20 cellular contexts compared by ENCODE assay signal in genomic region chr11:117212697-117213355, GRCh38. TPM values are rescaled to one million over a fixed set of nuclear protein-coding genes. Genes with fewer than 3 reads are reported as not detected.
A peak's percentile ranks its signal among the peaks of the same experiment; 100 is the strongest.
DNase-seq lines count a peak whose midpoint lies in the region; ATAC-seq and TF ChIP-seq lines count a peak whose summit lies in the region.
"Had no signal": no experiment of that assay in that cellular context is flagged by ENCODE, and none has a peak within 500 bp of the region (broad histone marks: within the 10 kb centered on the region; RNA-seq: fewer than 3 reads in every experiment).

No MANE protein-coding gene starts in this region.

- no peaks in the 10 kb centered on the region for H3K27me3 Mint-ChIP-seq in activated naive CD8-positive, alpha-beta T cell
- H3K27me3 Mint-ChIP-seq in activated naive CD8-positive, alpha-beta T cell treated with anti-CD3 and anti-CD28 coated beads, Interleukin-2, amount 50 U/mL, for 24 hours: no peaks in the 10 kb centered on the region
- H3K27me3 Mint-ChIP-seq in chondrocyte (ENCODE audit: low read depth): no peaks in the 10 kb centered on the region
- no peaks in the 10 kb centered on the region for H3K27me3 Mint-ChIP-seq in neural crest cell (ENCODE audit: low read depth)
- H3K27me3 Mint-ChIP-seq: CD4-positive, CD25-positive, alpha-beta regulatory T cell had no signal

- H3K4me1 Mint-ChIP-seq in activated naive CD8-positive, alpha-beta T cell (ENCODE audit: low read depth): peaks cover 3% of the 10 kb centered on the region
- peaks cover 2% of the 10 kb centered on the region for H3K4me1 Mint-ChIP-seq in activated naive CD8-positive, alpha-beta T cell treated with anti-CD3 and anti-CD28 coated beads, Interleukin-2, amount 50 U/mL, for 24 hours
- H3K4me1 Mint-ChIP-seq in chondrocyte (ENCODE audit: low read depth) (peaks cover 14% of the 10 kb centered on the region), neural crest cell (peaks cover 30% of the 10 kb centered on the region)

- H3K4me3 Mint-ChIP-seq in activated naive CD8-positive, alpha-beta T cell: no peak overlapping the region
- no peak overlapping the region for H3K4me3 Mint-ChIP-seq in activated naive CD8-positive, alpha-beta T cell treated with anti-CD3 and anti-CD28 coated beads, Interleukin-2, amount 50 U/mL, for 24 hours
- no peak overlapping the region for H3K4me3 Mint-ChIP-seq in chondrocyte (ENCODE audit: unreplicated experiment)
- no peak overlapping the region for H3K4me3 Mint-ChIP-seq in neural crest cell
- H3K4me3 Mint-ChIP-seq: CD4-positive, CD25-positive, alpha-beta regulatory T cell; H9 had no signal

- TF ChIP-seq CTCF in chondrocyte (IDR thresholded peaks at IDR 0.05) (no peak), neural crest cell (conservative IDR thresholded peaks at IDR 0.05) (no peak)

- no peaks in the 10 kb centered on the region for H3K9me3 Mint-ChIP-seq in activated naive CD8-positive, alpha-beta T cell (ENCODE audit: low read depth)
- H3K9me3 Mint-ChIP-seq in activated naive CD8-positive, alpha-beta T cell treated with anti-CD3 and anti-CD28 coated beads, Interleukin-2, amount 50 U/mL, for 24 hours: no peaks in the 10 kb centered on the region
- H3K9me3 Mint-ChIP-seq in chondrocyte (ENCODE audit: low read depth): no peaks in the 10 kb centered on the region
- H3K9me3 Mint-ChIP-seq in neural crest cell: no peaks in the 10 kb centered on the region
- H3K9me3 Mint-ChIP-seq: CD4-positive, CD25-positive, alpha-beta regulatory T cell; H9 had no signal

- H3K36me3 Mint-ChIP-seq in activated naive CD8-positive, alpha-beta T cell: peaks cover 7% of the 10 kb centered on the region
- peaks cover 45% of the 10 kb centered on the region for H3K36me3 Mint-ChIP-seq in activated naive CD8-positive, alpha-beta T cell treated with anti-CD3 and anti-CD28 coated beads, Interleukin-2, amount 50 U/mL, for 24 hours (ENCODE audit: low read depth)
- peaks cover 23% of the 10 kb centered on the region for H3K36me3 Mint-ChIP-seq in chondrocyte (ENCODE audit: low read depth)
- H3K36me3 Mint-ChIP-seq in neural crest cell (ENCODE audit: low read depth): peaks cover 11% of the 10 kb centered on the region

- H3K27ac Mint-ChIP-seq in activated naive CD8-positive, alpha-beta T cell: peak overlapping the region; percentile 37
- H3K27ac Mint-ChIP-seq in activated naive CD8-positive, alpha-beta T cell treated with anti-CD3 and anti-CD28 coated beads, Interleukin-2, amount 50 U/mL, for 24 hours: no peak overlapping the region
- H3K27ac Mint-ChIP-seq in chondrocyte (ENCODE audit: unreplicated experiment) (no peak overlapping the region), neural crest cell (ENCODE audit: unreplicated experiment) (peak overlapping the region; percentile 1)
- H3K27ac Mint-ChIP-seq: CD4-positive, CD25-positive, alpha-beta regulatory T cell had no signal

- no peak for ATAC-seq in activated naive CD8-positive, alpha-beta T cell treated with anti-CD3 and anti-CD28 coated beads, Interleukin-2, amount 50 U/mL, for 24 hours
- ATAC-seq: HepG2 had no signal

- DNase-seq in activated naive CD8-positive, alpha-beta T cell treated with anti-CD3 and anti-CD28 coated beads, Interleukin-2, amount 50 U/mL, for 24 hours: no peak
- DNase-seq in chondrocyte (ENCODE audit: low spot score) (peak; percentile 27), neural crest cell (ENCODE audit: low read depth, low spot score) (no peak), NCI-H226 (no peak), NCI-H2081 treated with DMSO at 0.1 percent for 48 hours (lab: John Stamatoyannopoulos, UW) (no peak)
- DNase-seq in activated CD4-positive, alpha-beta T cell treated with anti-CD3 and anti-CD28 coated beads for 4 hours: no peak
- DNase-seq: CD4-positive, CD25-positive, alpha-beta regulatory T cell; GM23248; H9; KG1; MG63; NCI-H1105 treated with DMSO at 0.1 percent for 48 hours; NCI-H146; NCI-H1930; NCI-H446 treated with DMSO at 0.1 percent for 48 hours; NCI-H526; Right ventricle myocardium superior; RPMI8226 had no signal

RNA-seq across cellular contexts. Expression of gene TAGLN, which starts 13.7 kb away (rescaled TPM):
- total RNA-seq in chondrocyte: 854 to 4,666 TPM (median 4,556 TPM) in 3 replicates
- total RNA-seq in neural crest cell: 6.4 and 7.7 TPM in 2 replicates

RNA-seq across cellular contexts. Expression of gene PCSK7, which starts 19.0 kb away (rescaled TPM):
- total RNA-seq in chondrocyte (42.8 to 71.0 TPM (median 43.0 TPM) in 3 replicates), neural crest cell (49.7 and 53.1 TPM in 2 replicates)

RNA-seq across cellular contexts. Expression of gene RNF214, which starts 19.6 kb away (rescaled TPM):
- 21.8 to 26.1 TPM (median 24.7 TPM) in 3 replicates for total RNA-seq in chondrocyte
- total RNA-seq in neural crest cell: 47.2 and 47.5 TPM in 2 replicates

RNA-seq across cellular contexts. Expression of gene SIDT2, which starts 34.3 kb away (rescaled TPM):
- total RNA-seq in chondrocyte: 32.4 to 42.5 TPM (median 38.8 TPM) in 3 replicates
- total RNA-seq in neural crest cell: 33.5 and 37.6 TPM in 2 replicates

Comparison
In these comparisons a context has a peak if more than half of its experiments do, and no peak if none do; other contexts are left out.
1. H3K27ac Mint-ChIP-seq: peak in activated naive CD8-positive, alpha-beta T cell (single experiment) and neural crest cell (single experiment); none in activated naive CD8-positive, alpha-beta T cell treated with anti-CD3 and anti-CD28 coated beads, Interleukin-2, amount 50 U/mL, for 24 hours (single experiment) and chondrocyte (single experiment).
2. RNA of gene TAGLN, which starts 13.7 kb away (total RNA-seq): 854 to 4,666 TPM in chondrocyte; 6.4 to 7.7 TPM in neural crest cell; every median in the first group is over 10 times any median in the second.